In genomic region chr3:12470680-12471079, GRCh38 we compare ENCODE assay signal across 11 cellular contexts.
"Had no signal": no experiment of that assay in that cellular context is flagged by ENCODE, and none has a peak within 500 bp of the region (broad histone marks: within the 10 kb centered on the region; RNA-seq: fewer than 3 reads in every experiment).

No MANE protein-coding gene starts in this region.

- H3K4me3 Mint-ChIP-seq: activated naive CD4-positive, alpha-beta T cell treated with anti-CD3 and anti-CD28 coated beads, Interleukin-2, amount 50 U/mL, for 24 hours; activated T-cell treated with anti-CD3 and anti-CD28 coated beads, Interleukin-2, amount 50 U/mL, for 4 hours; brain; memory B cell had no signal

- H3K9me3 ChIP-seq: gastrocnemius medialis, heart right ventricle, left lung, sigmoid colon, stomach, thoracic aorta had no signal

- H3K4me1 ChIP-seq: gastrocnemius medialis, left lung, sigmoid colon had no signal

- H3K27ac Mint-ChIP-seq: brain, memory B cell had no signal

- ATAC-seq: gastrocnemius medialis, heart right ventricle, left lung had no signal

- H3K36me3 Mint-ChIP-seq: activated naive CD4-positive, alpha-beta T cell treated with anti-CD3 and anti-CD28 coated beads, Interleukin-2, amount 50 U/mL, for 24 hours; brain; memory B cell had no signal

- DNase-seq: gastrocnemius medialis, heart right ventricle, left lung, sigmoid colon, stomach had no signal

- H3K9me3 Mint-ChIP-seq: activated naive CD4-positive, alpha-beta T cell treated with anti-CD3 and anti-CD28 coated beads, Interleukin-2, amount 50 U/mL, for 24 hours; activated T-cell treated with anti-CD3 and anti-CD28 coated beads, Interleukin-2, amount 50 U/mL, for 4 hours; brain; memory B cell had no signal

- H3K36me3 ChIP-seq: gastrocnemius medialis, heart right ventricle, left lung, sigmoid colon, stomach, thoracic aorta had no signal

- H3K27ac ChIP-seq: gastrocnemius medialis, heart right ventricle, left lung, sigmoid colon, stomach, thoracic aorta, VCaP had no signal

- H3K27me3 ChIP-seq: gastrocnemius medialis, heart right ventricle, left lung, sigmoid colon, stomach had no signal

- H3K4me3 ChIP-seq: gastrocnemius medialis, heart right ventricle, left lung, sigmoid colon, stomach, thoracic aorta had no signal

- H3K27me3 Mint-ChIP-seq: activated naive CD4-positive, alpha-beta T cell treated with anti-CD3 and anti-CD28 coated beads, Interleukin-2, amount 50 U/mL, for 24 hours had no signal

- H3K4me1 Mint-ChIP-seq: brain had no signal
